In genomic region chr12:6215120-6215807, GRCh38 we compare ENCODE assay signal across 11 cellular contexts. TPM values are rescaled to one million over a fixed set of nuclear protein-coding genes. Genes with fewer than 3 reads are reported as not detected.
A peak's percentile ranks its signal among the peaks of the same experiment; 100 is the strongest.
DNase-seq lines count a peak whose midpoint lies in the region; ATAC-seq and TF ChIP-seq lines count a peak whose summit lies in the region.
"Had no signal": no experiment of that assay in that cellular context is flagged by ENCODE, and none has a peak within 500 bp of the region (broad histone marks: within the 10 kb centered on the region; RNA-seq: fewer than 3 reads in every experiment).

No MANE protein-coding gene starts in this region.

- H3K79me2 ChIP-seq in OCI-LY1 (ENCODE audit: insufficient read depth, low read length) (peaks cover 10% of the 10 kb centered on the region), mesendoderm (ENCODE audit: control insufficient read depth, insufficient read depth, low read length) (peaks cover 29% of the 10 kb centered on the region)

- no peaks in the 10 kb centered on the region for H3K27me3 ChIP-seq in OCI-LY1 (ENCODE audit: insufficient read depth, low read length)
- H3K27me3 ChIP-seq in mesendoderm (ENCODE audit: insufficient read depth, low read length, poor library complexity), result no peaks in the 10 kb centered on the region
- no peaks in the 10 kb centered on the region for H3K27me3 ChIP-seq in tibial artery

- no peak overlapping the region for H2BK15ac ChIP-seq in mesendoderm (replicated peaks; ENCODE audit: low read depth)

- no peaks in the 10 kb centered on the region for H3K9me3 ChIP-seq in OCI-LY1 (ENCODE audit: low read length)
- H3K9me3 ChIP-seq in tibial artery, result no peaks in the 10 kb centered on the region

- H4K8ac ChIP-seq in mesendoderm (ENCODE audit: low read depth, low read length), result no peak overlapping the region

- H3K18ac ChIP-seq in mesendoderm (ENCODE audit: low read length), result peak overlapping the region; percentile 44

- H3K23ac ChIP-seq in mesendoderm (ENCODE audit: low read length), result no peak overlapping the region

- DNase-seq in coronary artery (ENCODE audit: low spot score) (no peak), mesendoderm (peak; percentile 95), tibial artery (no peak)
- no peak for DNase-seq in activated CD4-positive, CD25-positive, alpha-beta regulatory T cell (lab: John Stamatoyannopoulos, UW)
- DNase-seq in central memory CD4-positive, alpha-beta T cell, result no peak
- DNase-seq: activated B cell treated with CpG ODN at 0.5 μM for 24 hours; Kasumi-1; NK-92 treated with Interleukin-12 subunit alpha and Interleukin-12 subunit beta, amount 100 ng/mL, for 24 hours; stimulated activated naive CD4-positive, alpha-beta T cell treated with Interleukin-2 at 50 U/mL for 16 hours had no signal

- peak overlapping the region; percentile 5 for H3K4ac ChIP-seq in mesendoderm (ENCODE audit: low read depth, low read length)

- H3K9ac ChIP-seq in OCI-LY1 (ENCODE audit: low read length) (peak overlapping the region; percentile 35; the same call in 1 of the 2 replicates), mesendoderm (ENCODE audit: low read length) (peak overlapping the region; percentile 51)

- H4K5ac ChIP-seq in mesendoderm (ENCODE audit: low read length), result no peak overlapping the region

- H2AFZ ChIP-seq in OCI-LY1 (ENCODE audit: low read length), result no peak overlapping the region

- H3K27ac ChIP-seq in OCI-LY1 (ENCODE audit: low read depth, low read length, poor library complexity, severe bottlenecking) (peak overlapping the region; percentile 91), coronary artery (peak overlapping the region; percentile 85 to 95), mesendoderm (ENCODE audit: low read depth, low read length) (peak overlapping the region; percentile 88), tibial artery (peak overlapping the region; percentile 86 to 92)

- H2AK5ac ChIP-seq in mesendoderm (ENCODE audit: low read length), result no peak overlapping the region

- no peaks in the 10 kb centered on the region for H3F3A ChIP-seq in OCI-LY1 (ENCODE audit: insufficient read depth, low read length)

- WGBS in mesendoderm (ENCODE audit: extremely low coverage, insufficient coverage, low lambda C conversion rate), result no CpG with 5 or more reads among the region's 10 CpGs

- no peak for ATAC-seq in GM19351 (IDR thresholded peaks at IDR 0.05; ENCODE audit: unreplicated experiment)

- no peak for TF ChIP-seq CTCF in OCI-LY1 (IDR thresholded peaks at IDR 0.05; ENCODE audit: low read length)
- TF ChIP-seq CTCF in coronary artery (IDR thresholded peaks at IDR 0.05), result no peak
- TF ChIP-seq CTCF in tibial artery (IDR thresholded peaks at IDR 0.05), result no peak

- H3K9me2 ChIP-seq in OCI-LY1 (ENCODE audit: low read depth, low read length), result no peaks in the 10 kb centered on the region

- intact Hi-C loops in tibial artery (cut with DNase I; ENCODE audit: low total_unique reads), result loop anchor here (10.0 kb wide), 1 partner anchor 320 kb away; the partner anchor contains the start of gene GAPDH

- H3K4me3 ChIP-seq in OCI-LY1 (ENCODE audit: low read depth, low read length, poor library complexity, severe bottlenecking) (no peak overlapping the region), coronary artery (peak overlapping the region; percentile 56), mesendoderm (ENCODE audit: low read length) (no peak overlapping the region), tibial artery (peak overlapping the region; percentile 21 to 27)

- H3K4me1 ChIP-seq in OCI-LY1 (ENCODE audit: insufficient read depth, low read length, severe bottlenecking) (peaks cover 94% of the 10 kb centered on the region), mesendoderm (ENCODE audit: control insufficient read depth, low read depth, low read length) (peaks cover 28% of the 10 kb centered on the region), tibial artery (peaks cover 0 to 100% (median 81%) of the 10 kb centered on the region in 4 donors)

- H2BK120ac ChIP-seq in mesendoderm (ENCODE audit: low read depth, low read length), result no peak overlapping the region

- H4K20me1 ChIP-seq in OCI-LY1 (ENCODE audit: insufficient read depth, low read length), result no peaks in the 10 kb centered on the region

- H3K4me2 ChIP-seq in OCI-LY1 (ENCODE audit: low read length) (peak overlapping the region; percentile 45; the same call in 1 of the 2 replicates), mesendoderm (ENCODE audit: low read length) (no peak overlapping the region)

- H2BK5ac ChIP-seq in mesendoderm (ENCODE audit: low read length), result peak overlapping the region; percentile 94

- peaks cover 6% of the 10 kb centered on the region; the same call in 1 of the 2 replicates for H3K36me3 ChIP-seq in OCI-LY1 (ENCODE audit: insufficient read depth, low read length)
- no peaks in the 10 kb centered on the region for H3K36me3 ChIP-seq in mesendoderm (ENCODE audit: control insufficient read depth, insufficient read depth, low read length)
- peaks cover 0 to 8% (median 8%) of the 10 kb centered on the region in 3 donors for H3K36me3 ChIP-seq in tibial artery

- peaks cover 24% of the 10 kb centered on the region for H3K79me1 ChIP-seq in mesendoderm (ENCODE audit: low read length)

- peak overlapping the region; percentile 86 for H3K56ac ChIP-seq in mesendoderm (ENCODE audit: low read length)

RNA-seq across cellular contexts. Expression of gene CD9, which starts 15.1 kb away (rescaled TPM):
- 228 TPM for polyA plus RNA-seq in mesendoderm (2013, experiment 1 of 2)
- polyA plus RNA-seq in mesendoderm (2013, experiment 2 of 2), result 229 TPM

Comparison
In these comparisons a context has a peak if more than half of its experiments do, and no peak if none do; other contexts are left out.
1. H3K4me3 ChIP-seq: peak in coronary artery (single experiment) and tibial artery (2 of 2); none in OCI-LY1 (single experiment) and mesendoderm (single experiment).
2. Peak in every context shown above with its lines, with median percentiles within 50 percentile points of each other: H3K27ac ChIP-seq.